8 cellular contexts compared by ENCODE assay signal in genomic region chr7:151626422-151627115, GRCh38.
DNase-seq lines count a peak whose midpoint lies in the region; ATAC-seq and TF ChIP-seq lines count a peak whose summit lies in the region.

No MANE protein-coding gene starts in this region.

- H2AK5ac ChIP-seq in mesenchymal stem cell (ENCODE audit: low read length, severe bottlenecking), result no peak overlapping the region

- no peak overlapping the region for H3K4me3 ChIP-seq in OCI-LY3 (ENCODE audit: low read length)
- no peak overlapping the region for H3K4me3 ChIP-seq in mammary epithelial cell (replicated peaks in 1 of 3; ENCODE audit: insufficient read depth in 1 of 3, low read depth in 2 of 3, low read length in 3 of 3)
- no peak overlapping the region for H3K4me3 ChIP-seq in mesenchymal stem cell (ENCODE audit: insufficient read depth in 1 of 2, low read depth in 1 of 2, low read length in 2 of 2)

- H4K8ac ChIP-seq in mesenchymal stem cell (ENCODE audit: low read length), result no peak overlapping the region

- H2BK12ac ChIP-seq in mesenchymal stem cell (ENCODE audit: low read length in 2 of 2), result no peak overlapping the region

- no peak overlapping the region for H3K14ac ChIP-seq in mesenchymal stem cell (ENCODE audit: low read length in 2 of 2)

- TF ChIP-seq CTCF in OCI-LY3 (IDR thresholded peaks at IDR 0.05; ENCODE audit: low read depth, low read length), result peak; percentile 53
- TF ChIP-seq CTCF in mammary epithelial cell (conservative IDR thresholded peaks at IDR 0.05 in 1 of 2, IDR thresholded peaks at IDR 0.05 in 1 of 2; ENCODE audit: extremely low read depth in 1 of 2, insufficient read depth in 1 of 2, low read depth in 1 of 2, low read length in 2 of 2), result peak; percentile 50 to 87

- dilution Hi-C loops in mammary epithelial cell (cut with HindIII; ENCODE audit: low sequenced_read_pairs), result no loop called here

- no peaks in the 10 kb centered on the region for H3K79me2 ChIP-seq in OCI-LY3 (ENCODE audit: low read length)
- peaks cover 98% of the 10 kb centered on the region for H3K79me2 ChIP-seq in mammary epithelial cell (ENCODE audit: insufficient read depth, low read length)

- H3K79me1 ChIP-seq in mesenchymal stem cell (replicated peaks; ENCODE audit: low read length, poor library complexity, severe bottlenecking), result peaks cover 19% of the 10 kb centered on the region

- in situ Hi-C loops in mammary epithelial cell (cut with MboI; ENCODE audit: low sequenced_read_pairs in 2 of 2), result loop anchor here in 1 of 2 donors (5.0 kb wide), 1 partner anchor 126 kb away; no protein-coding TSS in a partner anchor

- H3K18ac ChIP-seq in mesenchymal stem cell (ENCODE audit: low read depth in 1 of 2, low read length in 2 of 2), result no peak overlapping the region

- H3K9me3 ChIP-seq in OCI-LY3 (ENCODE audit: insufficient read depth, low read length), result no peaks in the 10 kb centered on the region
- no peaks in the 10 kb centered on the region for H3K9me3 ChIP-seq in mammary epithelial cell (replicated peaks; ENCODE audit: insufficient read depth, low read length)
- H3K9me3 ChIP-seq in mesenchymal stem cell (ENCODE audit: control insufficient read depth, low read length), result no peaks in the 10 kb centered on the region

- no peak overlapping the region for H3K4ac ChIP-seq in mesenchymal stem cell (ENCODE audit: low read depth in 1 of 2, low read length in 2 of 2)

- 47% methylated on average over 10 of the region's 11 CpGs for WGBS in mammary epithelial cell (ENCODE audit: low coverage, missing lambda C conversion rate)
- WGBS in mesenchymal stem cell, result 87% methylated on average over 11 of the region's 11 CpGs

- H2AFZ ChIP-seq in OCI-LY3 (ENCODE audit: low read depth, low read length), result no peak overlapping the region
- H2AFZ ChIP-seq in mammary epithelial cell (ENCODE audit: low read depth, low read length), result no peak overlapping the region
- no peak overlapping the region for H2AFZ ChIP-seq in mesenchymal stem cell (ENCODE audit: low read depth, low read length)

- H2BK5ac ChIP-seq in mesenchymal stem cell (ENCODE audit: low read depth, low read length, poor library complexity, severe bottlenecking), result no peak overlapping the region

- H3K36me3 ChIP-seq in OCI-LY3 (replicated peaks; ENCODE audit: low read depth, low read length) (no peaks in the 10 kb centered on the region), mammary epithelial cell (ENCODE audit: insufficient read depth, low read length) (peaks cover 3% of the 10 kb centered on the region), mesenchymal stem cell (ENCODE audit: control insufficient read depth in 1 of 2, insufficient read depth in 2 of 2, low read depth in 1 of 2, low read length in 2 of 2) (peaks cover 5 to 10% of the 10 kb centered on the region in 2 experiments)

- peak; percentile 47 for ATAC-seq in Right ventricle myocardium inferior
- no peak for ATAC-seq in GM21423 (IDR thresholded peaks at IDR 0.05; ENCODE audit: unreplicated experiment)

- H4K91ac ChIP-seq in mesenchymal stem cell (ENCODE audit: low read length), result no peak overlapping the region

- no TSS peak for BruUV-seq in mammary epithelial cell (replicated peaks; lab: Mats Ljungman, UMichigan)

- H3K27me3 ChIP-seq in OCI-LY3 (ENCODE audit: low read depth, low read length) (peaks cover 14% of the 10 kb centered on the region), mammary epithelial cell (ENCODE audit: insufficient read depth, low read length) (no peaks in the 10 kb centered on the region), mesenchymal stem cell (ENCODE audit: control insufficient read depth in 1 of 2, insufficient read depth in 1 of 2, low read length in 2 of 2) (no peaks in the 10 kb centered on the region)

- no peak overlapping the region for H3K23ac ChIP-seq in mesenchymal stem cell (ENCODE audit: low read length in 2 of 2)

- DNase-seq in Right ventricle myocardium inferior (ENCODE audit: missing footprints) (no peak), cardiac septum (ENCODE audit: low spot score) (no peak), mammary epithelial cell (peak; percentile 48), mesenchymal stem cell (peak; percentile 41), mesenteric fat pad (ENCODE audit: low spot score) (no peak), KG1 (lab: John Stamatoyannopoulos, UW) (no peak)

- intact Hi-C loops in Right ventricle myocardium inferior (cut with DNase I), result loop anchor here (5.0 kb wide), 2 partner anchors 66 to 131 kb away; no protein-coding TSS in a partner anchor
- intact Hi-C loops in cardiac septum (cut with DNase I), result loop anchor here (10.0 kb wide), 1 partner anchor 262 kb away; no protein-coding TSS in a partner anchor
- intact Hi-C loops in mammary epithelial cell (cut with micrococcal nuclease), result loop anchor here (1.0 to 2.0 kb wide), 3 partner anchors 56 to 133 kb away; no protein-coding TSS in a partner anchor

- CTCF ChIA-PET in mammary epithelial cell (lab: Charles Lee; ENCODE audit: low non-redundant PET), result no interaction called here

- H4K20me1 ChIP-seq in OCI-LY3 (ENCODE audit: insufficient read depth, low read length), result no peaks in the 10 kb centered on the region
- no peaks in the 10 kb centered on the region for H4K20me1 ChIP-seq in mammary epithelial cell (ENCODE audit: insufficient read depth, low read length)

- H3K27ac ChIP-seq in OCI-LY3 (ENCODE audit: low read length) (no peak overlapping the region), mammary epithelial cell (ENCODE audit: insufficient read depth, low read depth, low read length) (no peak overlapping the region), mesenchymal stem cell (ENCODE audit: low read length, poor library complexity, severe bottlenecking) (no peak overlapping the region)

- H2BK120ac ChIP-seq in mesenchymal stem cell (ENCODE audit: low read depth, low read length), result no peak overlapping the region

- no peak overlapping the region for H3K4me2 ChIP-seq in OCI-LY3 (ENCODE audit: low read length)
- H3K4me2 ChIP-seq in mammary epithelial cell (ENCODE audit: insufficient read depth, low read depth, low read length), result peak overlapping the region; percentile 5
- H3K4me2 ChIP-seq in mesenchymal stem cell (ENCODE audit: low read length, poor library complexity, severe bottlenecking), result no peak overlapping the region

- H3K4me1 ChIP-seq in OCI-LY3 (ENCODE audit: low read length), result peaks cover 9% of the 10 kb centered on the region
- peaks cover 35% of the 10 kb centered on the region for H3K4me1 ChIP-seq in mammary epithelial cell (ENCODE audit: insufficient read depth, low read length)
- peaks cover 19% of the 10 kb centered on the region for H3K4me1 ChIP-seq in mesenchymal stem cell (ENCODE audit: control insufficient read depth, insufficient read depth, low read depth, low read length)

- no peak overlapping the region for H2BK15ac ChIP-seq in mesenchymal stem cell (ENCODE audit: low read depth, poor library complexity, severe bottlenecking)

- H3K9ac ChIP-seq in OCI-LY3 (ENCODE audit: low read length) (no peak overlapping the region), mammary epithelial cell (ENCODE audit: insufficient read depth, low read length) (no peak overlapping the region), mesenchymal stem cell (ENCODE audit: low read length) (no peak overlapping the region)

Comparison
In these comparisons a context has a peak if more than half of its experiments do, and no peak if none do; other contexts are left out.
1. DNase-seq: peak in mammary epithelial cell (single experiment) and mesenchymal stem cell (single experiment); none in Right ventricle myocardium inferior (single experiment), cardiac septum (single experiment), mesenteric fat pad (single experiment) and KG1 (single experiment).